ENCODE assay signal across 8 cellular contexts in genomic region chr22:20803696-20804324, GRCh38. TPM values are rescaled to one million over a fixed set of nuclear protein-coding genes. Genes with fewer than 3 reads are reported as not detected.
A peak's percentile ranks its signal among the peaks of the same experiment; 100 is the strongest.
DNase-seq lines count a peak whose midpoint lies in the region; ATAC-seq, FAIRE-seq and TF ChIP-seq lines count a peak whose summit lies in the region.

No MANE protein-coding gene starts in this region.

- POLR2A ChIA-PET in endothelial cell of umbilical vein (lab: Charles Lee), result no interaction called here

- ATAC-seq in pancreas (peak in 3 of 4 donors; percentile 53 to 59 (median 59)), HG02840 (IDR thresholded peaks at IDR 0.05; ENCODE audit: low FRiP score, unreplicated experiment) (no peak)

- H4K20me1 ChIP-seq in endothelial cell of umbilical vein (replicated peaks; ENCODE audit: control insufficient read depth, extremely low read depth, insufficient read depth, low read length), result no peaks in the 10 kb centered on the region

- H3K9me3 ChIP-seq in endothelial cell of umbilical vein (replicated peaks; ENCODE audit: control insufficient read depth, insufficient read depth, low read length) (no peaks in the 10 kb centered on the region), pancreas (no peaks in the 10 kb centered on the region)

- TF ChIP-seq POLR2A in endothelial cell of umbilical vein (IDR thresholded peaks at IDR 0.05; ENCODE audit: low read depth, low read length), result no peak

- CTCF ChIA-PET in endothelial cell of umbilical vein (lab: Charles Lee), result interaction anchor here (0.6 to 3.0 kb wide), 16 partner anchors 9 to 300 kb away, joined by 3 to 26 read pairs (median 4); partner anchors contain the start of genes LZTR1 and SERPIND1

- H3K4me3 ChIP-seq in AG09309 (ENCODE audit: control insufficient read depth, low read depth, low read length) (no peak overlapping the region), H7 (ENCODE audit: insufficient read depth, low read depth, low read length) (no peak overlapping the region), WI38 (ENCODE audit: low read depth, low read length) (no peak overlapping the region), endothelial cell of umbilical vein (replicated peaks in 1 of 3; ENCODE audit: insufficient read depth in 1 of 3, low read depth in 1 of 3, low read length in 3 of 3) (no peak overlapping the region), pancreas (no peak overlapping the region)

- intact Hi-C loops in endothelial cell of umbilical vein (cut with micrococcal nuclease) (no loop called here), pancreas (cut with DNase I) (no loop called here)

- BruUV-seq in endothelial cell of umbilical vein (replicated peaks; lab: Mats Ljungman, UMichigan), result no TSS peak

- dilution Hi-C loops in endothelial cell of umbilical vein (cut with MboI; ENCODE audit: extremely low pct_ligation_motif_present, low sequenced_read_pairs), result no loop called here

- DNase-seq in AG09309 (ENCODE audit: low read depth), result no peak
- peak; percentile 76 for DNase-seq in H7
- DNase-seq in endothelial cell of umbilical vein (ENCODE audit: low read depth, low spot score), result peak; percentile 27
- DNase-seq in pancreas, result peak in 1 of 6 donors; percentile 58
- no peak for DNase-seq in NCI-H345 treated with DMSO at 0.1 percent for 48 hours (lab: John Stamatoyannopoulos, UW; ENCODE audit: unreplicated experiment)
- DNase-seq in activated CD4-positive, CD25-positive, alpha-beta regulatory T cell treated with anti-CD3 and anti-CD28 coated beads, Interleukin-2, amount 50 U/mL, for 72 hours, result no peak

- TF ChIP-seq CTCF in AG09309 (IDR thresholded peaks at IDR 0.05; ENCODE audit: control insufficient read depth, insufficient read depth, low read depth, low read length, missing control alignments), result peak; percentile 58
- TF ChIP-seq CTCF in WI38 (IDR thresholded peaks at IDR 0.05; ENCODE audit: low read depth, low read length), result peak; percentile 73
- peak; percentile 42 to 69 for TF ChIP-seq CTCF in endothelial cell of umbilical vein (IDR thresholded peaks at IDR 0.05; ENCODE audit: extremely low read depth in 1 of 2, insufficient read depth in 1 of 2, low read depth in 1 of 2, low read length in 2 of 2)
- no peak for TF ChIP-seq CTCF in pancreas (IDR thresholded peaks at IDR 0.05)

- no peaks in the 10 kb centered on the region for H3K9me1 ChIP-seq in endothelial cell of umbilical vein (replicated peaks; ENCODE audit: control insufficient read depth, extremely low read depth, insufficient read depth, low read length)

- H3K79me2 ChIP-seq in endothelial cell of umbilical vein (ENCODE audit: control insufficient read depth, insufficient read depth, low read length), result no peaks in the 10 kb centered on the region

- no peak overlapping the region for H2AFZ ChIP-seq in endothelial cell of umbilical vein (ENCODE audit: low read depth, low read length)

- no peak for FAIRE-seq in endothelial cell of umbilical vein (lab: Jason Lieb, UNC)
- FAIRE-seq in pancreas (lab: Jason Lieb, UNC), result no peak

- no peak overlapping the region for H3K27ac ChIP-seq in endothelial cell of umbilical vein (ENCODE audit: insufficient read depth, low read depth, low read length)
- H3K27ac ChIP-seq in pancreas, result no peak overlapping the region

- no peaks in the 10 kb centered on the region for H3K4me1 ChIP-seq in endothelial cell of umbilical vein (ENCODE audit: control insufficient read depth, extremely low read depth, insufficient read depth, low read length)
- H3K4me1 ChIP-seq in pancreas, result no peaks in the 10 kb centered on the region

- 81 to 85% methylated on average over 11 of the region's 11 CpGs for WGBS in pancreas, 2 donors

- no peak overlapping the region for H3K4me2 ChIP-seq in endothelial cell of umbilical vein (ENCODE audit: insufficient read depth, low read length)

- H3K36me3 ChIP-seq in H7 (replicated peaks; ENCODE audit: control insufficient read depth, insufficient read depth, low read length) (peaks cover 11% of the 10 kb centered on the region), endothelial cell of umbilical vein (ENCODE audit: control insufficient read depth in 2 of 2, extremely low read depth in 1 of 2, insufficient read depth in 2 of 2, low read length in 2 of 2) (peaks cover 0 to 22% of the 10 kb centered on the region in 2 experiments), pancreas (peaks cover 5 to 67% (median 10%) of the 10 kb centered on the region in 3 donors)

- no peak overlapping the region for H3K9ac ChIP-seq in endothelial cell of umbilical vein (replicated peaks; ENCODE audit: extremely low read depth, insufficient read depth, low read length)

- H3K27me3 ChIP-seq in H7 (ENCODE audit: control insufficient read depth, insufficient read depth, low read length) (no peaks in the 10 kb centered on the region), endothelial cell of umbilical vein (ENCODE audit: control insufficient read depth in 2 of 2, insufficient read depth in 2 of 2, low read length in 2 of 2) (no peaks in the 10 kb centered on the region), pancreas (no peaks in the 10 kb centered on the region)

TF ChIP-seq in endothelial cell of umbilical vein, 7 proteins besides CTCF, POLR2A, EP300 and RAD21:
- TF ChIP-seq MYC (IDR thresholded peaks at IDR 0.05; ENCODE audit: low read depth, low read length) (no peak), FOS (IDR thresholded peaks at IDR 0.05; ENCODE audit: borderline replicate concordance, insufficient read depth, low read length) (no peak)

RNA-seq across cellular contexts. Expression of gene SERPIND1, which starts 29.9 kb away (rescaled TPM):
- 0.07 TPM in 1 of 2 replicates, not detected in the other for total RNA-seq in H7 (2014; rRNA removed; shearing (Covaris generic))
- total RNA-seq in endothelial cell of umbilical vein (0.25 and 1.8 TPM in 2 replicates), pancreas (under 1 TPM in 5 of 6 donors, not detected in 1; 0.09 to 0.35 (median 0.12) TPM)
- polyA plus RNA-seq in endothelial cell of umbilical vein (0.72 and 0.94 TPM in 2 replicates), pancreas (under 1 TPM; 0.21 to 0.30 TPM)
- polyA plus RNA-seq in endothelial cell of umbilical vein (2011; cell fraction: cytosol; rRNA removed), result 2.2 and 3.8 TPM in 2 replicates
- 1.5 and 1.7 TPM in 2 replicates for polyA plus RNA-seq in endothelial cell of umbilical vein (2011; cell fraction: nucleus; rRNA removed)
- 1.7 and 17.0 TPM in 2 replicates for polyA plus RNA-seq in endothelial cell of umbilical vein (2012)
- polyA minus RNA-seq in endothelial cell of umbilical vein, result 0.74 and 1.3 TPM in 2 replicates
- polyA minus RNA-seq in endothelial cell of umbilical vein (2011; cell fraction: cytosol; rRNA and poly(A)+ RNA removed), result not detected
- 0.29 and 0.43 TPM in 2 replicates for polyA minus RNA-seq in endothelial cell of umbilical vein (2011; cell fraction: nucleus; rRNA and poly(A)+ RNA removed)

RNA-seq across cellular contexts. Expression of gene PI4KA, which starts 54.8 kb away (rescaled TPM):
- 28.4 and 28.5 TPM in 2 replicates for total RNA-seq in H7 (2014; rRNA removed; shearing (Covaris generic))
- 51.4 and 56.4 TPM in 2 replicates for total RNA-seq in endothelial cell of umbilical vein
- 28.9 and 30.1 TPM in 2 replicates for polyA plus RNA-seq in endothelial cell of umbilical vein
- 26.0 and 26.8 TPM in 2 replicates for polyA plus RNA-seq in endothelial cell of umbilical vein (2011; cell fraction: cytosol; rRNA removed)
- polyA plus RNA-seq in endothelial cell of umbilical vein (2011; cell fraction: nucleus; rRNA removed), result 85.0 and 101 TPM in 2 replicates
- 21.0 and 21.4 TPM in 2 replicates for polyA plus RNA-seq in endothelial cell of umbilical vein (2012)
- polyA minus RNA-seq in endothelial cell of umbilical vein, result 61.4 and 70.0 TPM in 2 replicates
- polyA minus RNA-seq in endothelial cell of umbilical vein (2011; cell fraction: cytosol; rRNA and poly(A)+ RNA removed), result 20.0 TPM
- polyA minus RNA-seq in endothelial cell of umbilical vein (2011; cell fraction: nucleus; rRNA and poly(A)+ RNA removed), result 100 and 110 TPM in 2 replicates
- total RNA-seq in pancreas, result 10 to 100 TPM; 23.6 to 45.2 (median 31.4) TPM
- polyA plus RNA-seq in pancreas, result 10 to 100 TPM; 36.9 to 46.6 TPM

RNA-seq across cellular contexts. Expression of gene SNAP29, which starts 55.0 kb away (rescaled TPM):
- 4.3 TPM in 2 replicates for total RNA-seq in H7 (2014; rRNA removed; shearing (Covaris generic))
- total RNA-seq in endothelial cell of umbilical vein (26.7 and 27.0 TPM in 2 replicates), pancreas (10 to 100 TPM; 10.3 to 16.1 (median 12.8) TPM)
- polyA plus RNA-seq in endothelial cell of umbilical vein (16.2 and 16.4 TPM in 2 replicates), pancreas (1 to 10 TPM; 6.6 to 8.9 TPM)
- polyA plus RNA-seq in endothelial cell of umbilical vein (2011; cell fraction: cytosol; rRNA removed), result 28.3 and 29.0 TPM in 2 replicates
- polyA plus RNA-seq in endothelial cell of umbilical vein (2011; cell fraction: nucleus; rRNA removed), result 8.1 and 11.1 TPM in 2 replicates
- polyA plus RNA-seq in endothelial cell of umbilical vein (2012), result 25.1 and 27.0 TPM in 2 replicates
- 11.9 and 17.5 TPM in 2 replicates for polyA minus RNA-seq in endothelial cell of umbilical vein
- 5.4 TPM for polyA minus RNA-seq in endothelial cell of umbilical vein (2011; cell fraction: cytosol; rRNA and poly(A)+ RNA removed)
- polyA minus RNA-seq in endothelial cell of umbilical vein (2011; cell fraction: nucleus; rRNA and poly(A)+ RNA removed), result 4.2 and 5.3 TPM in 2 replicates

Comparison
In these comparisons a context has a peak if more than half of its experiments do, and no peak if none do; other contexts are left out.
1. DNase-seq: peak in H7 (single experiment) and endothelial cell of umbilical vein (single experiment); none in AG09309 (single experiment), NCI-H345 treated with DMSO at 0.1 percent for 48 hours (single experiment) and activated CD4-positive, CD25-positive, alpha-beta regulatory T cell treated with anti-CD3 and anti-CD28 coated beads, Interleukin-2, amount 50 U/mL, for 72 hours (single experiment).
2. CTCF ChIP-seq: peak in AG09309 (single experiment), WI38 (single experiment) and endothelial cell of umbilical vein (2 of 2); none in pancreas (0 of 4).